8 cellular contexts compared by ENCODE assay signal in the genomic region with DNA sequence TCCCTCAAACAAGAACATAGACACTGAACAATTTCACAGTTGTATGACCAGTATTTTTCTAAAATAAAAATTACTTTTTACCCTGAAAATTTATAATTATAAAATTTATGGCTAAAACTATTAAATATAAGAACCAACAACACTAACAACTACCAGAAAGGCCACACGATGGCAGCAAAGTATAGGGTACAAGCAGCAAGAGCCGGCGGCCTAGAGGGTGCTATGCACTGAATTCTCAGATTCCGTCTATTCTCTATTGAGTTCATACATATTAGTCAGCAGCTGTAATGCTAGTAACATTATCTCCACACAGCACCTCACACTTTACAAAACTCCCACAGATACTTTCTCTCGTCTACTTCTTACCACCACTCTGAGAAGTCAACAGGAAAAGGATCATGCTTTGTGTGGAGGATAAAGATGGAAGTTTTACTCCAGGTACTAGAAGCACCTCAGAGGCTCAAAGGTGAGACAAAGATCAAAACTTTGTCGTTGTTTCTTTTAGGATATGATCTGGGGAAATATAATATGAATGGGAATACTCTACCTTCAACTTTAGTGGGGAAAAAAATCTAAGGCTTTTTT.
DNase-seq lines count a peak whose midpoint lies in the region; ATAC-seq and TF ChIP-seq lines count a peak whose summit lies in the region.

No MANE protein-coding gene starts in this region.

- H3K27ac ChIP-seq in SU-DHL-6 (ENCODE audit: low read depth, low read length) (no peak overlapping the region), adrenal gland (no peak overlapping the region), gastrocnemius medialis (no peak overlapping the region)

- H3K4me1 ChIP-seq in adrenal gland (replicated peaks in 1 of 2), result peaks cover 0 to 17% of the 10 kb centered on the region in 2 donors
- H3K4me1 ChIP-seq in gastrocnemius medialis, result no peaks in the 10 kb centered on the region

- H3K4me3 ChIP-seq in SU-DHL-6 (ENCODE audit: insufficient read depth, low read length, poor library complexity, severe bottlenecking) (no peak overlapping the region), adrenal gland (no peak overlapping the region), gastrocnemius medialis (no peak overlapping the region)

- DNase-seq in NCI-H187 (lab: John Stamatoyannopoulos, UW), result peak; percentile 31 to 32
- no peak for DNase-seq in NCI-H187 treated with DMSO at 0.1 percent for 48 hours (lab: John Stamatoyannopoulos, UW)
- peak; percentile 60 to 86 (median 66) for DNase-seq in NCI-H1417 (lab: John Stamatoyannopoulos, UW)
- peak; percentile 68 to 92 (median 87) for DNase-seq in adrenal gland
- peak; percentile 67 for DNase-seq in left ventricle myocardium superior
- DNase-seq in gastrocnemius medialis, result peak; percentile 25 to 29

- no peaks in the 10 kb centered on the region for H3K36me3 ChIP-seq in SU-DHL-6 (ENCODE audit: low read length)
- H3K36me3 ChIP-seq in adrenal gland (replicated peaks in 1 of 2), result no peaks in the 10 kb centered on the region
- no peaks in the 10 kb centered on the region for H3K36me3 ChIP-seq in gastrocnemius medialis

- TF ChIP-seq POLR2A in adrenal gland (IDR thresholded peaks at IDR 0.05), result no peak
- TF ChIP-seq POLR2A in gastrocnemius medialis (IDR thresholded peaks at IDR 0.05), result no peak

- H3K9me2 ChIP-seq in SU-DHL-6 (replicated peaks; ENCODE audit: insufficient read depth, low read length), result no peaks in the 10 kb centered on the region

- WGBS in adrenal gland, 4 donors, result 9 to 12% (median 11%) methylated on average over 6 of the region's 6 CpGs

- intact Hi-C loops in adrenal gland (cut with DNase I) (loop anchor here (5.0 to 10.0 kb wide), 3 partner anchors 236 to 1006 kb away; no protein-coding TSS in a partner anchor), left ventricle myocardium superior (cut with micrococcal nuclease) (loop anchor here (5.0 to 10.0 kb wide), 2 partner anchors 82 to 206 kb away; no protein-coding TSS in a partner anchor), gastrocnemius medialis (cut with DNase I; ENCODE audit: low total_unique reads) (loop anchor here (1.0 to 5.0 kb wide), 3 partner anchors 237 to 1006 kb away; no protein-coding TSS in a partner anchor)

- peak; percentile 54 for TF ChIP-seq CTCF in SU-DHL-6 (IDR thresholded peaks at IDR 0.05; ENCODE audit: insufficient read depth, low read length, poor library complexity, severe bottlenecking)
- peak; percentile 64 to 88 (median 74) for TF ChIP-seq CTCF in adrenal gland (IDR thresholded peaks at IDR 0.05)
- peak; percentile 40 to 83 (median 59) for TF ChIP-seq CTCF in gastrocnemius medialis (IDR thresholded peaks at IDR 0.05 in 4 of 5, conservative IDR thresholded peaks at IDR 0.05 in 1 of 5)

- H3K9ac ChIP-seq in SU-DHL-6 (ENCODE audit: low read length), result no peak overlapping the region

- H3F3A ChIP-seq in SU-DHL-6 (ENCODE audit: insufficient read depth), result no peaks in the 10 kb centered on the region

- H3K9me3 ChIP-seq in SU-DHL-6 (ENCODE audit: insufficient read depth, low read length) (no peaks in the 10 kb centered on the region), adrenal gland (replicated peaks in 1 of 3) (no peaks in the 10 kb centered on the region), gastrocnemius medialis (no peaks in the 10 kb centered on the region)

- ATAC-seq in HG02840 (IDR thresholded peaks at IDR 0.05; ENCODE audit: low FRiP score, unreplicated experiment) (peak; percentile 58), left ventricle myocardium superior (peak; percentile 68), gastrocnemius medialis (peak; percentile 57 to 72)

- no peak overlapping the region for H3K4me2 ChIP-seq in SU-DHL-6 (ENCODE audit: low read depth, low read length, poor library complexity, severe bottlenecking)

- H2AFZ ChIP-seq in SU-DHL-6 (ENCODE audit: low read depth, low read length, severe bottlenecking), result no peak overlapping the region

- H3K27me3 ChIP-seq in SU-DHL-6 (ENCODE audit: low read length) (no peaks in the 10 kb centered on the region), adrenal gland (no peaks in the 10 kb centered on the region), gastrocnemius medialis (no peaks in the 10 kb centered on the region)

- H3K79me2 ChIP-seq in SU-DHL-6 (ENCODE audit: insufficient read depth, low read length), result no peaks in the 10 kb centered on the region

- in situ Hi-C loops in gastrocnemius medialis (cut with MboI; ENCODE audit: low sequenced_read_pairs in 4 of 4), result loop anchor here in 3 of 4 donors (5.0 to 25.0 kb wide), 4 partner anchors 236 to 996 kb away; a partner anchor contains a TSS

- no peaks in the 10 kb centered on the region for H4K20me1 ChIP-seq in SU-DHL-6 (ENCODE audit: low read depth, low read length)
